1 cellular context compared by ENCODE assay signal in genomic region chr5:134245101-134245604, GRCh38.
TF ChIP-seq lines count a peak whose summit lies in the region.

No MANE protein-coding gene starts in this region.

TF ChIP-seq in HCT116, 20 proteins besides CTCF, POLR2A, EP300 and RAD21 (continued from another document):
- TF ChIP-seq REST (IDR thresholded peaks at IDR 0.05; ENCODE audit: low read depth) (no peak), EGR1 (IDR thresholded peaks at IDR 0.05; ENCODE audit: low read depth) (no peak)
